Comparison of ENCODE assay signal across 9 cellular contexts in genomic region chr11:45178890-45179663, GRCh38. TPM values are rescaled to one million over a fixed set of nuclear protein-coding genes. Genes with fewer than 3 reads are reported as not detected.
DNase-seq lines count a peak whose midpoint lies in the region; ATAC-seq and TF ChIP-seq lines count a peak whose summit lies in the region.
"Had no signal": no experiment of that assay in that cellular context is flagged by ENCODE, and none has a peak within 500 bp of the region (broad histone marks: within the 10 kb centered on the region; RNA-seq: fewer than 3 reads in every experiment).

No MANE protein-coding gene starts in this region.

- H3K27ac ChIP-seq in CD4-positive, alpha-beta T cell (ENCODE audit: low read depth, low read length) = no peak overlapping the region
- no peak overlapping the region for H3K27ac ChIP-seq in neural progenitor cell
- H3K27ac ChIP-seq: KMS-11 had no signal

- DNase-seq in CD4-positive, alpha-beta T cell = no peak
- DNase-seq in NCI-H226 = peak; percentile 77
- DNase-seq in epithelial cell of esophagus (ENCODE audit: low read depth) = peak; percentile 93
- DNase-seq in neural progenitor cell (ENCODE audit: low spot score) = no peak

- no peak overlapping the region for H3K9ac ChIP-seq in neural progenitor cell

- no peaks in the 10 kb centered on the region for H3K36me3 ChIP-seq in neural progenitor cell

- POLR2A ChIA-PET in CD4-positive, alpha-beta T cell (lab: Charles Lee) = no interaction called here

- H3K4me3 ChIP-seq in epithelial cell of esophagus (ENCODE audit: low read length) (no peak overlapping the region), neural progenitor cell (no peak overlapping the region)

- no peaks in the 10 kb centered on the region for H3K9me3 ChIP-seq in CD4-positive, alpha-beta T cell (ENCODE audit: control insufficient read depth, low read length)
- no peaks in the 10 kb centered on the region for H3K9me3 ChIP-seq in neural progenitor cell (ENCODE audit: low read depth)

- H3K4me1 ChIP-seq in neural progenitor cell = peaks cover 9% of the 10 kb centered on the region

- no peak overlapping the region for H3K27ac Mint-ChIP-seq in CD4-positive, alpha-beta T cell
- peak overlapping the region; percentile 37 for H3K27ac Mint-ChIP-seq in neural progenitor cell

- no peaks in the 10 kb centered on the region for H3K79me2 ChIP-seq in neural progenitor cell (ENCODE audit: low read depth)

- peaks cover 43% of the 10 kb centered on the region for H3K27me3 Mint-ChIP-seq in CD4-positive, alpha-beta T cell
- H3K27me3 Mint-ChIP-seq in neural progenitor cell (ENCODE audit: insufficient read depth, low read depth) = peaks cover 7% of the 10 kb centered on the region

- H3K4me3 Mint-ChIP-seq in CD4-positive, alpha-beta T cell = peak overlapping the region; percentile 46
- H3K4me3 Mint-ChIP-seq in neural progenitor cell = peak overlapping the region; percentile 73

- H3K4me1 Mint-ChIP-seq in CD4-positive, alpha-beta T cell (ENCODE audit: low read depth) = peaks cover 21% of the 10 kb centered on the region
- peaks cover 15% of the 10 kb centered on the region for H3K4me1 Mint-ChIP-seq in neural progenitor cell

- no peak for TF ChIP-seq CTCF in CD4-positive, alpha-beta T cell (IDR thresholded peaks at IDR 0.05)
- no peak for TF ChIP-seq CTCF in epithelial cell of esophagus (IDR thresholded peaks at IDR 0.05; ENCODE audit: insufficient read depth, low read depth, low read length, missing control alignments)
- no peak for TF ChIP-seq CTCF in neural progenitor cell (IDR thresholded peaks at IDR 0.05)

- peaks cover 4% of the 10 kb centered on the region for H3K36me3 Mint-ChIP-seq in CD4-positive, alpha-beta T cell (ENCODE audit: low read depth)
- no peaks in the 10 kb centered on the region for H3K36me3 Mint-ChIP-seq in neural progenitor cell

- H3K9me3 Mint-ChIP-seq in CD4-positive, alpha-beta T cell = no peaks in the 10 kb centered on the region
- no peaks in the 10 kb centered on the region for H3K9me3 Mint-ChIP-seq in neural progenitor cell

- intact Hi-C loops in CD4-positive, alpha-beta T cell (cut with DNase I, micrococcal nuclease) = no loop called here

- peaks cover 21% of the 10 kb centered on the region for H3F3A ChIP-seq in neural progenitor cell (ENCODE audit: low read depth)

- no peak overlapping the region for H2AFZ ChIP-seq in neural progenitor cell (replicated peaks)

- no peaks in the 10 kb centered on the region for H4K20me1 ChIP-seq in neural progenitor cell (ENCODE audit: low read depth)

- peaks cover 15% of the 10 kb centered on the region for H3K27me3 ChIP-seq in CD4-positive, alpha-beta T cell (ENCODE audit: control insufficient read depth, insufficient read depth, low read length)
- H3K27me3 ChIP-seq in neural progenitor cell = peaks cover 15% of the 10 kb centered on the region

- CTCF ChIA-PET in CD4-positive, alpha-beta T cell (lab: Charles Lee) = no interaction called here

- H3K4me2 ChIP-seq in neural progenitor cell = no peak overlapping the region
- H3K4me2 ChIP-seq: KMS-11 had no signal

- no peak for ATAC-seq in CD4-positive, alpha-beta T cell (ENCODE audit: poor library complexity)
- ATAC-seq in GM19463 (IDR thresholded peaks at IDR 0.05; ENCODE audit: unreplicated experiment) (no peak), HG02852 (IDR thresholded peaks at IDR 0.05; ENCODE audit: unreplicated experiment) (no peak), HG03196 (IDR thresholded peaks at IDR 0.05; ENCODE audit: unreplicated experiment) (no peak), GM21515 (IDR thresholded peaks at IDR 0.05; ENCODE audit: unreplicated experiment) (no peak)

RNA-seq across cellular contexts. Expression of gene PRDM11, which starts 32.6 kb away (rescaled TPM):
- 1 to 10 TPM; 2.5 to 3.4 TPM for total RNA-seq in CD4-positive, alpha-beta T cell
- 1.8 and 5.3 TPM in 2 replicates for total RNA-seq in neural progenitor cell (ENCODE audit: low replicate concordance)

Comparison
In these comparisons a context has a peak if more than half of its experiments do, and no peak if none do; other contexts are left out.
1. DNase-seq: peak in NCI-H226 (single experiment) and epithelial cell of esophagus (single experiment); none in CD4-positive, alpha-beta T cell (0 of 10) and neural progenitor cell (single experiment).